ENCODE assay signal across 18 cellular contexts in genomic region chr5:36691241-36691640, GRCh38.
DNase-seq lines count a peak whose midpoint lies in the region; ATAC-seq and TF ChIP-seq lines count a peak whose summit lies in the region.
"Had no signal": no experiment of that assay in that cellular context is flagged by ENCODE, and none has a peak within 500 bp of the region (broad histone marks: within the 10 kb centered on the region; RNA-seq: fewer than 3 reads in every experiment).

No MANE protein-coding gene starts in this region.

- H3K9me2 ChIP-seq in GM23248 (ENCODE audit: insufficient read depth) (no peaks in the 10 kb centered on the region), SK-N-SH (no peaks in the 10 kb centered on the region)

- H3K79me2 ChIP-seq in GM23248 (ENCODE audit: insufficient read depth) (no peaks in the 10 kb centered on the region), osteoblast (ENCODE audit: insufficient read depth, low read length) (no peaks in the 10 kb centered on the region), SK-N-SH (ENCODE audit: insufficient read depth) (no peaks in the 10 kb centered on the region)

- H3K9me3 ChIP-seq in GM23248 (ENCODE audit: low read depth) (no peaks in the 10 kb centered on the region), endocrine pancreas (ENCODE audit: control insufficient read depth, low read length) (no peaks in the 10 kb centered on the region), osteoblast (ENCODE audit: low read depth, low read length) (no peaks in the 10 kb centered on the region), SK-N-SH (no peaks in the 10 kb centered on the region)
- H3K9me3 ChIP-seq: adrenal gland, BE2C had no signal

- CTCF ChIA-PET in SK-N-SH (lab: Yijun Ruan, JAX), result interaction anchor here (0.9 to 9.4 kb wide), 17 partner anchors 9 to 626 kb away, joined by 3 to 123 read pairs (median 3); no protein-coding TSS in a partner anchor

- H4K20me1 ChIP-seq in GM23248 (ENCODE audit: insufficient read depth) (no peaks in the 10 kb centered on the region), osteoblast (ENCODE audit: insufficient read depth, low read length) (no peaks in the 10 kb centered on the region), SK-N-SH (ENCODE audit: insufficient read depth) (no peaks in the 10 kb centered on the region)

- in situ Hi-C loops in GM23248 (cut with MboI), result loop anchor here (5.0 to 25.0 kb wide), 3 partner anchors 186 to 429 kb away; no protein-coding TSS in a partner anchor

- H3K4me1 ChIP-seq in GM23248 (ENCODE audit: insufficient read depth) (peaks cover 36% of the 10 kb centered on the region), endocrine pancreas (ENCODE audit: control insufficient read depth, insufficient read depth, low read length) (peaks cover 5% of the 10 kb centered on the region), osteoblast (ENCODE audit: insufficient read depth, low read length) (peaks cover 37% of the 10 kb centered on the region), SK-N-SH (ENCODE audit: control insufficient read depth in 1 of 2, insufficient read depth in 2 of 2, low read depth in 1 of 2, low read length in 1 of 2) (peaks cover 0 to 3% of the 10 kb centered on the region in 2 experiments; a peak in 1 of 4 replicates)
- H3K4me1 ChIP-seq: BE2C had no signal

- peak overlapping the region; percentile 61 for H3K27ac ChIP-seq in GM23248
- peak overlapping the region; percentile 87 for H3K27ac ChIP-seq in osteoblast (ENCODE audit: low read depth, low read length)
- no peak overlapping the region for H3K27ac ChIP-seq in SK-N-SH (ENCODE audit: low read depth in 2 of 2, low read length in 1 of 2)
- H3K27ac ChIP-seq: PC-9 had no signal

- no peak overlapping the region for H3K9ac ChIP-seq in GM23248
- no peak overlapping the region for H3K9ac ChIP-seq in endocrine pancreas (ENCODE audit: control insufficient read depth, insufficient read depth, low read length)
- H3K9ac ChIP-seq in SK-N-SH, result no peak overlapping the region

- POLR2A ChIA-PET in SK-N-SH (lab: Yijun Ruan, JAX), result no interaction called here

- no peak for ATAC-seq in GM18511 (IDR thresholded peaks at IDR 0.05; ENCODE audit: unreplicated experiment)

- TF ChIP-seq RAD21 in SK-N-SH (IDR thresholded peaks at IDR 0.05; ENCODE audit: low read length), result no peak

- H3K36me3 ChIP-seq in GM23248 (ENCODE audit: low read depth) (no peaks in the 10 kb centered on the region), endocrine pancreas (ENCODE audit: control insufficient read depth, insufficient read depth, low read length) (no peaks in the 10 kb centered on the region), osteoblast (ENCODE audit: insufficient read depth, low read length) (no peaks in the 10 kb centered on the region), SK-N-SH (replicated peaks in 1 of 2; ENCODE audit: control insufficient read depth in 1 of 2, insufficient read depth in 2 of 2, low read length in 1 of 2) (no peaks in the 10 kb centered on the region)
- H3K36me3 ChIP-seq: adrenal gland, BE2C had no signal

- H3K27me3 ChIP-seq in GM23248 (replicated peaks; ENCODE audit: insufficient read depth) (no peaks in the 10 kb centered on the region), endocrine pancreas (ENCODE audit: control insufficient read depth, insufficient read depth, low read length) (no peaks in the 10 kb centered on the region), osteoblast (ENCODE audit: insufficient read depth, low read length) (no peaks in the 10 kb centered on the region), SK-N-SH (ENCODE audit: insufficient read depth) (peaks cover 7% of the 10 kb centered on the region; the same call in 1 of the 2 replicates)
- H3K27me3 ChIP-seq: adrenal gland, BE2C had no signal

- TF ChIP-seq POLR2A in NB4 (IDR thresholded peaks at IDR 0.05; ENCODE audit: extremely low read depth, insufficient read length), result no peak

- H3K4me3 ChIP-seq in GM23248 (no peak overlapping the region), NB4 (ENCODE audit: low read depth, low read length) (no peak overlapping the region), endocrine pancreas (ENCODE audit: control insufficient read depth, insufficient read depth, low read length) (peak overlapping the region; percentile 60), osteoblast (ENCODE audit: insufficient read depth, low read length) (no peak overlapping the region), SK-N-SH (ENCODE audit: low read depth in 2 of 2, low read length in 1 of 2) (no peak overlapping the region)
- H3K4me3 ChIP-seq: adrenal gland, PC-9 had no signal

- H3K4me2 ChIP-seq in GM23248 (ENCODE audit: unreplicated experiment), result peak overlapping the region; percentile 86
- peak overlapping the region; percentile 80 for H3K4me2 ChIP-seq in osteoblast (ENCODE audit: insufficient read depth, low read length)
- no peak overlapping the region for H3K4me2 ChIP-seq in SK-N-SH
- H3K4me2 ChIP-seq: PC-9 had no signal

- H2AFZ ChIP-seq in GM23248, result peak overlapping the region; percentile 80; the same call in 1 of the 2 replicates
- no peak overlapping the region for H2AFZ ChIP-seq in osteoblast (ENCODE audit: low read length)
- H2AFZ ChIP-seq in SK-N-SH (ENCODE audit: low read depth), result no peak overlapping the region
- H2AFZ ChIP-seq: PC-9 had no signal

- no peak for TF ChIP-seq EP300 in SK-N-SH (IDR thresholded peaks at IDR 0.05; ENCODE audit: borderline replicate concordance in 1 of 2, low read depth in 1 of 2, low read length in 1 of 2)

- DNase-seq in GM23248 (peak; percentile 51), NB4 (ENCODE audit: low read depth) (peak; percentile 36), osteoblast (ENCODE audit: insufficient read length, low spot score, missing footprints) (no peak), dedifferentiated amniotic fluid mesenchymal stem cell (ENCODE audit: extremely low spot score) (no peak), COR-L47 (lab: John Stamatoyannopoulos, UW) (no peak), SK-N-SH (no peak)
- DNase-seq: activated CD4-positive, alpha-beta memory T cell treated with anti-CD3 and anti-CD28 coated beads, Interleukin-2, amount 10 ng/mL, durations not matched to agents 7 days and 5 days; activated T-cell treated with anti-CD3 and anti-CD28 coated beads, Interleukin-2, amount 50 U/mL, for 48 hours; adrenal gland; BE2C; erythroblast; Kasumi-1; left colon; NCI-H1694 treated with DMSO at 0.1 percent for 48 hours; NCI-H510A had no signal

- peaks cover 24% of the 10 kb centered on the region for H3F3A ChIP-seq in GM23248 (ENCODE audit: insufficient read depth)
- H3F3A ChIP-seq in SK-N-SH (replicated peaks; ENCODE audit: insufficient read depth), result peaks cover 4% of the 10 kb centered on the region

- TF ChIP-seq CTCF in NB4 (IDR thresholded peaks at IDR 0.05; ENCODE audit: low read depth, low read length) (no peak), osteoblast (IDR thresholded peaks at IDR 0.05; ENCODE audit: extremely low read depth, low read depth, low read length) (no peak), SK-N-SH (IDR thresholded peaks at IDR 0.05) (no peak)

- WGBS in GM23248 (ENCODE audit: low coverage in 1 of 2, low lambda C conversion rate in 2 of 2, missing lambda C conversion rate in 2 of 2), 2 experiments, result 19 to 23% methylated on average over 1 of the region's 1 CpG
- WGBS in SK-N-SH (ENCODE audit: low lambda C conversion rate), result 89% methylated on average over 1 of the region's 1 CpG

TF ChIP-seq in SK-N-SH, 30 proteins besides CTCF, POLR2A, EP300 and RAD21:
- TF ChIP-seq ELF1 (IDR thresholded peaks at IDR 0.05) (no peak), RFX5 (IDR thresholded peaks at IDR 0.05; ENCODE audit: low read length) (no peak), PBX3 (IDR thresholded peaks at IDR 0.05) (no peak), NFIC (IDR thresholded peaks at IDR 0.05; ENCODE audit: borderline replicate concordance) (no peak), CHD2 (IDR thresholded peaks at IDR 0.05; ENCODE audit: low read length, partially characterized antibody) (no peak), GATA2 (CRISPR knock-in tag; IDR thresholded peaks at IDR 0.05) (no peak), RXRA (IDR thresholded peaks at IDR 0.05; ENCODE audit: borderline replicate concordance, low read depth) (no peak), FOXJ3 (CRISPR knock-in tag; IDR thresholded peaks at IDR 0.05) (no peak), FOXM1 (IDR thresholded peaks at IDR 0.05; ENCODE audit: low read depth) (no peak), MXI1 (IDR thresholded peaks at IDR 0.05; ENCODE audit: low read depth, low read length) (no peak), EZH2phosphoT487 (IDR thresholded peaks at IDR 0.05; ENCODE audit: borderline replicate concordance, low read depth) (no peak), YY1 (IDR thresholded peaks at IDR 0.05; ENCODE audit: low read depth) (no peak), TCF12 (IDR thresholded peaks at IDR 0.05) (no peak), IRF3 (IDR thresholded peaks at IDR 0.05; ENCODE audit: low read depth, low read length) (no peak), SMC3 (IDR thresholded peaks at IDR 0.05; ENCODE audit: low read depth, low read length) (no peak)

Comparison
In these comparisons a context has a peak if more than half of its experiments do, and no peak if none do; other contexts are left out.
1. DNase-seq: peak in GM23248 (single experiment) and NB4 (single experiment); none in osteoblast (single experiment), dedifferentiated amniotic fluid mesenchymal stem cell (single experiment), COR-L47 (single experiment) and SK-N-SH (single experiment).
2. H3K27ac ChIP-seq: peak in GM23248 (single experiment) and osteoblast (single experiment); none in SK-N-SH (0 of 2).